14 cellular contexts compared by ENCODE assay signal in the genomic region with DNA sequence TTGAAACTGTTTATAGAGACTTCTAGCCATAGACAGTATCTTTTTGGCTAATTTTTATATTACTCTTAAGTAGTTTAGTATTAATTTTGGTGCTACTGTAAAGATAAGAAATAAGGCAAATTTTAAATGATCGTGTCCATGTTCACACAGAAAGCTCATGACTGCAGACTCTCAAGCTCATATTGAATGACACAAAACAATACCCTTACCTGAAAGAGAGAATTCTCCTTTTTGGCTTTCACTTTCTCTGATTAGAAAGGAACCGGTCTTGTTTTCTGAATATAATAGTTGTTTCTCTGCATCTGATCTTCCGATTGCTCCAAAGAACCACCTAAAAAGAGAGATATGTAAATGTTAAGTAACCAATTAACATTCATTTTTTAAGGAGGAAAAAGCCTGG. TPM values are rescaled to one million over a fixed set of nuclear protein-coding genes. Genes with fewer than 3 reads are reported as not detected.
DNase-seq lines count a peak whose midpoint lies in the region; ATAC-seq and TF ChIP-seq lines count a peak whose summit lies in the region.
"Had no signal": no experiment of that assay in that cellular context is flagged by ENCODE, and none has a peak within 500 bp of the region (broad histone marks: within the 10 kb centered on the region; RNA-seq: fewer than 3 reads in every experiment).

No MANE protein-coding gene starts in this region.

- H3K27me3 ChIP-seq in colonic mucosa, result no peaks in the 10 kb centered on the region
- H3K27me3 ChIP-seq: esophagus squamous epithelium had no signal

- ATAC-seq in GM21737 (IDR thresholded peaks at IDR 0.05; ENCODE audit: unreplicated experiment) (peak; percentile 81), HG03108 (IDR thresholded peaks at IDR 0.05; ENCODE audit: unreplicated experiment) (peak; percentile 86)
- ATAC-seq: A549, Right ventricle myocardium inferior had no signal

- no peak overlapping the region for H3K9ac ChIP-seq in colonic mucosa (ENCODE audit: low read depth in 2 of 2, low read length in 2 of 2)

- DNase-seq in GM12865 (ENCODE audit: low read depth), result peak; percentile 56
- DNase-seq in GM19240 (ENCODE audit: insufficient read length, low spot score), result peak; percentile 16
- DNase-seq in colonic mucosa, result no peak
- no peak for DNase-seq in Ammon's horn (ENCODE audit: low spot score)
- no peak for DNase-seq in LoVo (ENCODE audit: low spot score)
- DNase-seq in mucosa of gallbladder (ENCODE audit: low spot score), result no peak
- DNase-seq: esophagus squamous epithelium; NCI-H510A treated with DMSO at 0.1 percent for 48 hours; stimulated activated CD4-positive, alpha-beta T cell treated with anti-CD3 and anti-CD28 coated beads, Interleukin-12 subunit alpha, Interleukin-12 subunit beta, amount 100 ng/mL, for 4 hours; trophoblast cell had no signal

- intact Hi-C loops in colonic mucosa (cut with DNase I), result no loop called here

- TF ChIP-seq CTCF in GM12865 (IDR thresholded peaks at IDR 0.05; ENCODE audit: insufficient read depth, low read depth, low read length, missing control alignments) (no peak), colonic mucosa (IDR thresholded peaks at IDR 0.05) (no peak)

- H3K9me3 ChIP-seq in colonic mucosa, result no peaks in the 10 kb centered on the region
- H3K9me3 ChIP-seq: A549, esophagus squamous epithelium had no signal

- no peaks in the 10 kb centered on the region for H3K36me3 ChIP-seq in colonic mucosa

- no peaks in the 10 kb centered on the region for H3K4me1 ChIP-seq in colonic mucosa

- H3K4me3 ChIP-seq in GM12865 (ENCODE audit: low read depth, low read length) (no peak overlapping the region), colonic mucosa (no peak overlapping the region)
- H3K4me3 ChIP-seq: A549, esophagus squamous epithelium had no signal

- no peak overlapping the region for H3K27ac ChIP-seq in colonic mucosa
- H3K27ac ChIP-seq: A549, esophagus squamous epithelium had no signal

RNA-seq across cellular contexts. Expression of gene FRK, which starts 57.0 kb away (rescaled TPM):
- total RNA-seq in colonic mucosa (10 to 100 TPM; 25.9 to 27.1 TPM), mucosa of gallbladder (24.3 TPM)

Comparison
In these comparisons a context has a peak if more than half of its experiments do, and no peak if none do; other contexts are left out.
1. DNase-seq: peak in GM12865 (single experiment) and GM19240 (single experiment); none in colonic mucosa (single experiment), Ammon's horn (single experiment), LoVo (single experiment) and mucosa of gallbladder (single experiment).